In the genomic region with DNA sequence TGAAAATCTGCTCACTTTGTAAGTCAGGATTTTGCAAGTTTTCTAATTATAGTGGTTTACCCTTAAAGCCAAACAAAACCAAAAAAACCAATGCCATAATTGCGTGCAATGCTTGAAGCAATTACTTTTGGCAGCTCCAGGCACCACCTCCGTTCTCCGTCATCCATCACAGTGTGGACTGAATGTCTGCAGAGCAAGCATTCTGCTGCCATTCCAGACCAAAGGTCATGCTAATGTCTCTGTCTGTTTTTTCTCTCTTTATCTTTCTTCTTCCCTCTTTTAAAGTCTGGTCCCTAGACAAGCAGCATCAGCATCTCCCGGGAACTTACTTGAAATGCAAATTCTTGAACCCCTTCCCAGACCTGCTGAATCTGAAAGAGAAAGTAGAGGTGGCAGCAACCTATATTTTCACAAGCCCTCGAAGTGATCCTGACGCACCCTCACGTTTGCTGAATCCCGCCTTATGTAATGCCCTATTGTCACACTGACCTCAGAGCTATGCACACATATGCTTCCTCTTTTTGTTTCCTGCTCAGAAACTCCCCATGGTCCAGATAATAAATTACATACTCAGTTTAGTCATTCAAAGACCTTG, we compare ENCODE assay signal across 1 cellular context.
TF ChIP-seq lines count a peak whose summit lies in the region.

No MANE protein-coding gene starts in this region.

TF ChIP-seq in SK-N-SH, 30 proteins besides CTCF, POLR2A, EP300 and RAD21 (continued from another document):
- TF ChIP-seq, protein P1, sequence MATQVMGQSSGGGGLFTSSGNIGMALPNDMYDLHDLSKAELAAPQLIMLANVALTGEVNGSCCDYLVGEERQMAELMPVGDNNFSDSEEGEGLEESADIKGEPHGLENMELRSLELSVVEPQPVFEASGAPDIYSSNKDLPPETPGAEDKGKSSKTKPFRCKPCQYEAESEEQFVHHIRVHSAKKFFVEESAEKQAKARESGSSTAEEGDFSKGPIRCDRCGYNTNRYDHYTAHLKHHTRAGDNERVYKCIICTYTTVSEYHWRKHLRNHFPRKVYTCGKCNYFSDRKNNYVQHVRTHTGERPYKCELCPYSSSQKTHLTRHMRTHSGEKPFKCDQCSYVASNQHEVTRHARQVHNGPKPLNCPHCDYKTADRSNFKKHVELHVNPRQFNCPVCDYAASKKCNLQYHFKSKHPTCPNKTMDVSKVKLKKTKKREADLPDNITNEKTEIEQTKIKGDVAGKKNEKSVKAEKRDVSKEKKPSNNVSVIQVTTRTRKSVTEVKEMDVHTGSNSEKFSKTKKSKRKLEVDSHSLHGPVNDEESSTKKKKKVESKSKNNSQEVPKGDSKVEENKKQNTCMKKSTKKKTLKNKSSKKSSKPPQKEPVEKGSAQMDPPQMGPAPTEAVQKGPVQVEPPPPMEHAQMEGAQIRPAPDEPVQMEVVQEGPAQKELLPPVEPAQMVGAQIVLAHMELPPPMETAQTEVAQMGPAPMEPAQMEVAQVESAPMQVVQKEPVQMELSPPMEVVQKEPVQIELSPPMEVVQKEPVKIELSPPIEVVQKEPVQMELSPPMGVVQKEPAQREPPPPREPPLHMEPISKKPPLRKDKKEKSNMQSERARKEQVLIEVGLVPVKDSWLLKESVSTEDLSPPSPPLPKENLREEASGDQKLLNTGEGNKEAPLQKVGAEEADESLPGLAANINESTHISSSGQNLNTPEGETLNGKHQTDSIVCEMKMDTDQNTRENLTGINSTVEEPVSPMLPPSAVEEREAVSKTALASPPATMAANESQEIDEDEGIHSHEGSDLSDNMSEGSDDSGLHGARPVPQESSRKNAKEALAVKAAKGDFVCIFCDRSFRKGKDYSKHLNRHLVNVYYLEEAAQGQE (IDR thresholded peaks at IDR 0.05; ENCODE audit: low read depth, low read length) = no peak
